In the genomic region with DNA sequence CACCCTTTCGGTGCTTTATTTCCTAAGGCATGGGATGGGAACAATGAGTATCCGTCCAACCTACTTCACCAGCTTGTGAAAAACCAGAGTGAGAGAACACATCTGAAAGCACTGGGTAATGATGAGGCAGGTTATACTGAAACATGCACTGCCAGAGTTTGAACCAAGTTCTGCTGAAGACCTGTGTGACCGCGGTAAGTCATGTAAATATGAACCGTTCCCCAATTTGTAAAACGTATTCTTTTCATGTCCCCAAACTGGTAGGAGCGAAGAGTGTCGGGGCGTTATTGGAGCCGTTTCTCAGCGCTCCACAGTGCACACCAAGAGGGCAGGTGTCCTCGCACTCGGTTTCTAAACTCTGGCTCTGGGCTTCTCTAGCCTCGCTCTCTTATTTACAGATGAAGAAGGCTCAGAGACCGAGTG, we compare ENCODE assay signal across 8 cellular contexts. TPM values are rescaled to one million over a fixed set of nuclear protein-coding genes. Genes with fewer than 3 reads are reported as not detected.
DNase-seq lines count a peak whose midpoint lies in the region; ATAC-seq, FAIRE-seq and TF ChIP-seq lines count a peak whose summit lies in the region.

No MANE protein-coding gene starts in this region.

- no peak for FAIRE-seq in small intestine (lab: Jason Lieb, UNC)

- H3K9me3 ChIP-seq in left ventricle myocardium inferior (replicated peaks) (no peaks in the 10 kb centered on the region), small intestine (ENCODE audit: control insufficient read depth, low read depth) (no peaks in the 10 kb centered on the region)

- H3K4me3 ChIP-seq in left ventricle myocardium inferior (peak overlapping the region; percentile 77), small intestine (ENCODE audit: low read depth in 1 of 2, low read length in 2 of 2) (peak overlapping the region in 1 of 2 donors; percentile 10)

- H3K36me3 ChIP-seq in left ventricle myocardium inferior, result peaks cover 32% of the 10 kb centered on the region
- H3K36me3 ChIP-seq in small intestine (ENCODE audit: control insufficient read depth in 2 of 2, insufficient read depth in 2 of 2, low read length in 2 of 2), result peaks cover 3 to 4% of the 10 kb centered on the region in 2 donors

- WGBS in small intestine, 3 donors, result 78 to 84% (median 83%) methylated on average over 15 of the region's 15 CpGs

- H3K27ac ChIP-seq in left ventricle myocardium inferior (replicated peaks) (peak overlapping the region; percentile 89), small intestine (ENCODE audit: low read depth in 1 of 2, low read length in 1 of 2) (peak overlapping the region; percentile 28 to 74)

- DNase-seq in left ventricle myocardium inferior (no peak), small intestine (no peak), GM13976 (ENCODE audit: low spot score) (no peak), iPS-NIHi11 (ENCODE audit: low spot score) (no peak)
- DNase-seq in activated naive CD4-positive, alpha-beta T cell treated with Interleukin-2 at 50 U/mL for 16 hours, result no peak

- peaks cover 21% of the 10 kb centered on the region for H3K4me1 ChIP-seq in left ventricle myocardium inferior
- no peaks in the 10 kb centered on the region for H3K4me1 ChIP-seq in small intestine (ENCODE audit: control insufficient read depth in 2 of 2, insufficient read depth in 1 of 2, low read depth in 1 of 2, low read length in 1 of 2)

- TF ChIP-seq CTCF in left ventricle myocardium inferior (IDR thresholded peaks at IDR 0.05; ENCODE audit: borderline replicate concordance), result no peak
- TF ChIP-seq CTCF in GM13976 (IDR thresholded peaks at IDR 0.05; ENCODE audit: borderline replicate concordance, control extremely low read depth, extremely low read depth, insufficient read depth, missing control alignments), result no peak

- intact Hi-C loops in left ventricle myocardium inferior (cut with micrococcal nuclease), result no loop called here

- in situ Hi-C loops in GM13976 (cut with MboI; ENCODE audit: low sequenced_read_pairs, unreplicated experiment), result no loop called here

- H3K27me3 ChIP-seq in left ventricle myocardium inferior (ENCODE audit: low read depth), result no peaks in the 10 kb centered on the region
- H3K27me3 ChIP-seq in small intestine (ENCODE audit: control insufficient read depth in 2 of 2, insufficient read depth in 2 of 2, low read length in 2 of 2), result no peaks in the 10 kb centered on the region

- ATAC-seq in GM21786 (IDR thresholded peaks at IDR 0.05; ENCODE audit: unreplicated experiment) (peak; percentile 1), SK-N-SH treated with all-trans-retinoic acid at 6 μM for 48 hours (no peak), esophagus mucosa (no peak)

TF ChIP-seq in SK-N-SH treated with all-trans-retinoic acid at 6 μM for 48 hours, 23 proteins besides CTCF, POLR2A, EP300 and RAD21:
- peak; percentile 38; the same call in 1 of the 2 replicates for TF ChIP-seq ZFP3 (CRISPR knock-in tag; IDR thresholded peaks at IDR 0.05)
- TF ChIP-seq ZNF70 (CRISPR knock-in tag; IDR thresholded peaks at IDR 0.05), result no peak
- TF ChIP-seq, protein P1, sequence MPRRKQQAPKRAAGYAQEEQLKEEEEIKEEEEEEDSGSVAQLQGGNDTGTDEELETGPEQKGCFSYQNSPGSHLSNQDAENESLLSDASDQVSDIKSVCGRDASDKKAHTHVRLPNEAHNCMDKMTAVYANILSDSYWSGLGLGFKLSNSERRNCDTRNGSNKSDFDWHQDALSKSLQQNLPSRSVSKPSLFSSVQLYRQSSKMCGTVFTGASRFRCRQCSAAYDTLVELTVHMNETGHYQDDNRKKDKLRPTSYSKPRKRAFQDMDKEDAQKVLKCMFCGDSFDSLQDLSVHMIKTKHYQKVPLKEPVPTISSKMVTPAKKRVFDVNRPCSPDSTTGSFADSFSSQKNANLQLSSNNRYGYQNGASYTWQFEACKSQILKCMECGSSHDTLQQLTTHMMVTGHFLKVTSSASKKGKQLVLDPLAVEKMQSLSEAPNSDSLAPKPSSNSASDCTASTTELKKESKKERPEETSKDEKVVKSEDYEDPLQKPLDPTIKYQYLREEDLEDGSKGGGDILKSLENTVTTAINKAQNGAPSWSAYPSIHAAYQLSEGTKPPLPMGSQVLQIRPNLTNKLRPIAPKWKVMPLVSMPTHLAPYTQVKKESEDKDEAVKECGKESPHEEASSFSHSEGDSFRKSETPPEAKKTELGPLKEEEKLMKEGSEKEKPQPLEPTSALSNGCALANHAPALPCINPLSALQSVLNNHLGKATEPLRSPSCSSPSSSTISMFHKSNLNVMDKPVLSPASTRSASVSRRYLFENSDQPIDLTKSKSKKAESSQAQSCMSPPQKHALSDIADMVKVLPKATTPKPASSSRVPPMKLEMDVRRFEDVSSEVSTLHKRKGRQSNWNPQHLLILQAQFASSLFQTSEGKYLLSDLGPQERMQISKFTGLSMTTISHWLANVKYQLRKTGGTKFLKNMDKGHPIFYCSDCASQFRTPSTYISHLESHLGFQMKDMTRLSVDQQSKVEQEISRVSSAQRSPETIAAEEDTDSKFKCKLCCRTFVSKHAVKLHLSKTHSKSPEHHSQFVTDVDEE (CRISPR knock-in tag; IDR thresholded peaks at IDR 0.05), result 0 out of 2 replicates have a peak, but pooled peaks have one; percentile 36
- no peak; the same call in 1 of the 2 replicates for TF ChIP-seq CSDC2 (CRISPR knock-in tag; IDR thresholded peaks at IDR 0.05)
- no peak for TF ChIP-seq RARB (CRISPR knock-in tag; IDR thresholded peaks at IDR 0.05)

RNA-seq across cellular contexts. Expression of gene NGDN, which starts 0.8 kb away (rescaled TPM):
- total RNA-seq in left ventricle myocardium inferior (17.2 TPM), esophagus mucosa (20.4 TPM)
- polyA plus RNA-seq in small intestine, result 10 to 100 TPM; 38.2 to 48.1 (median 43.8) TPM

RNA-seq across cellular contexts. Expression of gene MYH7, which starts 33.3 kb away (rescaled TPM):
- total RNA-seq in left ventricle myocardium inferior (14,853 TPM), esophagus mucosa (0.72 TPM)
- 1 to 10 TPM in 2 of 3 donors, under 1 TPM in 1; 0.37 to 8.6 (median 4.0) TPM for polyA plus RNA-seq in small intestine

Comparison
In these comparisons a context has a peak if more than half of its experiments do, and no peak if none do; other contexts are left out.
1. RNA of gene MYH7, which starts 33.3 kb away (total RNA-seq): 14,853 TPM in left ventricle myocardium inferior (single experiment); 0.72 TPM in esophagus mucosa (single experiment); every median in the first group is over 1,000 times any median in the second.